29 cellular contexts compared by ENCODE assay signal in genomic region chr14:67397536-67397935, GRCh38. TPM values are rescaled to one million over a fixed set of nuclear protein-coding genes. Genes with fewer than 3 reads are reported as not detected.
DNase-seq lines count a peak whose midpoint lies in the region; ATAC-seq, FAIRE-seq and TF ChIP-seq lines count a peak whose summit lies in the region.
"Had no signal": no experiment of that assay in that cellular context is flagged by ENCODE, and none has a peak within 500 bp of the region (broad histone marks: within the 10 kb centered on the region; RNA-seq: fewer than 3 reads in every experiment).

No MANE protein-coding gene starts in this region.

- H3K9me1 ChIP-seq in endothelial cell of umbilical vein (replicated peaks; ENCODE audit: control insufficient read depth, extremely low read depth, insufficient read depth, low read length), result no peaks in the 10 kb centered on the region

- H3K9me3 ChIP-seq in RWPE2 (ENCODE audit: severe bottlenecking) (no peaks in the 10 kb centered on the region), endothelial cell of umbilical vein (replicated peaks; ENCODE audit: control insufficient read depth, insufficient read depth, low read length) (no peaks in the 10 kb centered on the region)
- H3K9me3 ChIP-seq: BE2C had no signal

- peaks cover 91% of the 10 kb centered on the region for H3K36me3 ChIP-seq in RWPE2 (ENCODE audit: low read depth)
- H3K36me3 ChIP-seq in endothelial cell of umbilical vein (ENCODE audit: control insufficient read depth in 2 of 2, extremely low read depth in 1 of 2, insufficient read depth in 2 of 2, low read length in 2 of 2), result no peaks in the 10 kb centered on the region
- H3K36me3 ChIP-seq: BE2C, BLaER1 had no signal

- H3K9me3 Mint-ChIP-seq in osteocyte (ENCODE audit: unreplicated experiment), result peaks cover 1% of the 10 kb centered on the region
- H3K9me3 Mint-ChIP-seq: CD4-positive, alpha-beta memory T cell; CD8-positive, alpha-beta memory T cell had no signal

- no TSS peak for BruUV-seq in endothelial cell of umbilical vein (replicated peaks; lab: Mats Ljungman, UMichigan)

- peaks cover 2% of the 10 kb centered on the region for H3K27me3 Mint-ChIP-seq in osteocyte (ENCODE audit: unreplicated experiment)

- CTCF ChIA-PET in endothelial cell of umbilical vein (lab: Charles Lee), result interaction anchor here (1.0 kb wide), 1 partner anchor 174 kb away, joined by 3 read pairs; no protein-coding TSS in a partner anchor

- peak; percentile 60 for DNase-seq in RWPE2 (ENCODE audit: low spot score)
- no peak for DNase-seq in endothelial cell of umbilical vein (ENCODE audit: low read depth, low spot score)
- peak; percentile 35 for DNase-seq in islet precursor cell
- DNase-seq in osteocyte (ENCODE audit: extremely low spot score, unreplicated experiment), result peak; percentile 71
- DNase-seq in NCI-H2171 (lab: John Stamatoyannopoulos, UW), result no peak
- DNase-seq: 8988T; ACHN; BE2C; C1 segment of cervical spinal cord; CD4-positive, alpha-beta memory T cell; CD4-positive, CD25-positive, alpha-beta regulatory T cell; CD8-positive, alpha-beta memory T cell; COR-L47; DMS 273 treated with DMSO at 0.1 percent for 48 hours; DMS153; DMS53; DMS79; DND-41; EL; GDM1 had no signal

- no peak for TF ChIP-seq POLR2A in endothelial cell of umbilical vein (IDR thresholded peaks at IDR 0.05; ENCODE audit: low read depth, low read length)

- no peak overlapping the region for H3K4me3 ChIP-seq in RWPE2 (ENCODE audit: severe bottlenecking)
- no peak overlapping the region for H3K4me3 ChIP-seq in endothelial cell of umbilical vein (replicated peaks in 1 of 3; ENCODE audit: insufficient read depth in 1 of 3, low read depth in 1 of 3, low read length in 3 of 3)
- H3K4me3 ChIP-seq: BLaER1, GM12878 had no signal

- no peaks in the 10 kb centered on the region for H4K20me1 ChIP-seq in endothelial cell of umbilical vein (replicated peaks; ENCODE audit: control insufficient read depth, extremely low read depth, insufficient read depth, low read length)
- H4K20me1 ChIP-seq: BLaER1 had no signal

- no peak overlapping the region for H3K9ac ChIP-seq in endothelial cell of umbilical vein (replicated peaks; ENCODE audit: extremely low read depth, insufficient read depth, low read length)
- H3K9ac ChIP-seq: BLaER1 had no signal

- no peaks in the 10 kb centered on the region for H3K27me3 ChIP-seq in RWPE2 (ENCODE audit: insufficient read depth, poor library complexity, severe bottlenecking)
- H3K27me3 ChIP-seq in endothelial cell of umbilical vein (ENCODE audit: control insufficient read depth in 2 of 2, insufficient read depth in 2 of 2, low read length in 2 of 2), result no peaks in the 10 kb centered on the region
- H3K27me3 ChIP-seq: BE2C, BLaER1 had no signal

- no peak for FAIRE-seq in endothelial cell of umbilical vein (lab: Jason Lieb, UNC)
- FAIRE-seq: A204.1, GM12878, GM12892, GM18507 had no signal

- H3K4me1 Mint-ChIP-seq in osteocyte (ENCODE audit: unreplicated experiment), result peaks cover 5% of the 10 kb centered on the region
- H3K4me1 Mint-ChIP-seq: CD14-positive monocyte; CD4-positive, alpha-beta memory T cell; CD8-positive, alpha-beta memory T cell had no signal

- no peak for ATAC-seq in RWPE2 (ENCODE audit: low read depth)
- no peak for ATAC-seq in GM21723 (IDR thresholded peaks at IDR 0.05; ENCODE audit: unreplicated experiment)
- ATAC-seq in HG02885 (IDR thresholded peaks at IDR 0.05; ENCODE audit: poor library complexity, unreplicated experiment), result no peak
- no peak for ATAC-seq in GM21717 (IDR thresholded peaks at IDR 0.05; ENCODE audit: unreplicated experiment)
- ATAC-seq: GM12878 had no signal

- H3K36me3 Mint-ChIP-seq in osteocyte (ENCODE audit: unreplicated experiment), result no peaks in the 10 kb centered on the region
- H3K36me3 Mint-ChIP-seq: CD14-positive monocyte; CD4-positive, CD25-positive, alpha-beta regulatory T cell; CD8-positive, alpha-beta memory T cell had no signal

- TF ChIP-seq CTCF in RWPE2 (IDR thresholded peaks at IDR 0.05; ENCODE audit: poor library complexity, severe bottlenecking), result no peak
- no peak for TF ChIP-seq CTCF in endothelial cell of umbilical vein (IDR thresholded peaks at IDR 0.05; ENCODE audit: extremely low read depth in 1 of 2, insufficient read depth in 1 of 2, low read depth in 1 of 2, low read length in 2 of 2)
- TF ChIP-seq CTCF in osteocyte (IDR thresholded peaks at IDR 0.05), result no peak

- no peak overlapping the region for H3K4me2 ChIP-seq in endothelial cell of umbilical vein (ENCODE audit: insufficient read depth, low read length)
- H3K4me2 ChIP-seq: BLaER1 had no signal

- no peaks in the 10 kb centered on the region for H3K4me1 ChIP-seq in RWPE2 (ENCODE audit: insufficient read depth, poor library complexity, severe bottlenecking)
- peaks cover 16% of the 10 kb centered on the region for H3K4me1 ChIP-seq in endothelial cell of umbilical vein (ENCODE audit: control insufficient read depth, extremely low read depth, insufficient read depth, low read length)
- H3K4me1 ChIP-seq: BE2C, BLaER1 had no signal

- no peak overlapping the region for H3K4me3 Mint-ChIP-seq in osteocyte (ENCODE audit: unreplicated experiment)
- H3K4me3 Mint-ChIP-seq: CD14-positive monocyte; CD4-positive, alpha-beta memory T cell; CD4-positive, CD25-positive, alpha-beta regulatory T cell; CD8-positive, alpha-beta memory T cell had no signal

- H2AFZ ChIP-seq in endothelial cell of umbilical vein (ENCODE audit: low read depth, low read length), result peak overlapping the region; percentile 35

- no peak overlapping the region for H3K27ac Mint-ChIP-seq in osteocyte (ENCODE audit: unreplicated experiment)
- H3K27ac Mint-ChIP-seq: CD14-positive monocyte; CD4-positive, CD25-positive, alpha-beta regulatory T cell; CD8-positive, alpha-beta memory T cell had no signal

- dilution Hi-C loops in endothelial cell of umbilical vein (cut with MboI; ENCODE audit: extremely low pct_ligation_motif_present, low sequenced_read_pairs), result no loop called here

- intact Hi-C loops in endothelial cell of umbilical vein (cut with micrococcal nuclease), result no loop called here

- no peaks in the 10 kb centered on the region for H3K79me2 ChIP-seq in endothelial cell of umbilical vein (ENCODE audit: control insufficient read depth, insufficient read depth, low read length)

- H3K27ac ChIP-seq in RWPE2 (ENCODE audit: poor library complexity, severe bottlenecking) (no peak overlapping the region), endothelial cell of umbilical vein (ENCODE audit: insufficient read depth, low read depth, low read length) (no peak overlapping the region)
- H3K27ac ChIP-seq: BLaER1 had no signal

- POLR2A ChIA-PET in endothelial cell of umbilical vein (lab: Charles Lee), result no interaction called here

TF ChIP-seq in endothelial cell of umbilical vein, 7 proteins besides CTCF, POLR2A, EP300 and RAD21:
- no peak for TF ChIP-seq EZH2 (IDR thresholded peaks at IDR 0.05; ENCODE audit: borderline replicate concordance, low read depth, low read length, severe bottlenecking)
- TF ChIP-seq MAX (IDR thresholded peaks at IDR 0.05; ENCODE audit: insufficient read depth, insufficient read length), result no peak
- no peak for TF ChIP-seq GATA2 (IDR thresholded peaks at IDR 0.05; ENCODE audit: insufficient read depth, insufficient read length, low read depth, low read length)
- TF ChIP-seq JUN (IDR thresholded peaks at IDR 0.05; ENCODE audit: borderline replicate concordance, insufficient read depth, insufficient read length, low read depth), result no peak

RNA-seq across cellular contexts. Expression of gene PLEK2, which starts 14.4 kb away (rescaled TPM):
- total RNA-seq in endothelial cell of umbilical vein (3.8 and 4.7 TPM in 2 replicates), osteocyte (not detected in 2 replicates)
- 0.84 and 1.4 TPM in 2 replicates for polyA plus RNA-seq in endothelial cell of umbilical vein
- 2.0 and 3.0 TPM in 2 replicates for polyA plus RNA-seq in endothelial cell of umbilical vein (2011; cell fraction: cytosol; rRNA removed)
- polyA plus RNA-seq in endothelial cell of umbilical vein (2011; cell fraction: nucleus; rRNA removed), result 1.1 and 2.1 TPM in 2 replicates
- 3.8 and 8.1 TPM in 2 replicates for polyA plus RNA-seq in endothelial cell of umbilical vein (2012)
- 0.34 and 0.83 TPM in 2 replicates for polyA minus RNA-seq in endothelial cell of umbilical vein
- polyA minus RNA-seq in endothelial cell of umbilical vein (2011; cell fraction: cytosol; rRNA and poly(A)+ RNA removed), result 15.7 TPM
- 0.29 and 1.7 TPM in 2 replicates for polyA minus RNA-seq in endothelial cell of umbilical vein (2011; cell fraction: nucleus; rRNA and poly(A)+ RNA removed)
- total RNA-seq: CD4-positive, CD25-positive, alpha-beta regulatory T cell; GM12878 had no signal

RNA-seq across cellular contexts. Expression of gene EIF2S1, which starts 37.4 kb away (rescaled TPM):
- total RNA-seq in endothelial cell of umbilical vein (130 and 135 TPM in 2 replicates), osteocyte (85.3 and 90.1 TPM in 2 replicates)
- polyA plus RNA-seq in endothelial cell of umbilical vein, result 20.2 and 36.8 TPM in 2 replicates
- polyA plus RNA-seq in endothelial cell of umbilical vein (2011; cell fraction: cytosol; rRNA removed), result 64.9 and 85.2 TPM in 2 replicates
- 31.1 and 55.5 TPM in 2 replicates for polyA plus RNA-seq in endothelial cell of umbilical vein (2011; cell fraction: nucleus; rRNA removed)
- 161 and 284 TPM in 2 replicates for polyA plus RNA-seq in endothelial cell of umbilical vein (2012)
- polyA minus RNA-seq in endothelial cell of umbilical vein, result 86.2 and 99.6 TPM in 2 replicates
- 125 TPM for polyA minus RNA-seq in endothelial cell of umbilical vein (2011; cell fraction: cytosol; rRNA and poly(A)+ RNA removed)
- 12.5 and 21.0 TPM in 2 replicates for polyA minus RNA-seq in endothelial cell of umbilical vein (2011; cell fraction: nucleus; rRNA and poly(A)+ RNA removed)

RNA-seq across cellular contexts. Expression of gene ATP6V1D, which starts 37.9 kb away (rescaled TPM):
- total RNA-seq in endothelial cell of umbilical vein (60.7 and 63.1 TPM in 2 replicates), osteocyte (63.8 and 67.8 TPM in 2 replicates)
- 27.8 and 28.6 TPM in 2 replicates for polyA plus RNA-seq in endothelial cell of umbilical vein
- 33.2 and 33.3 TPM in 2 replicates for polyA plus RNA-seq in endothelial cell of umbilical vein (2011; cell fraction: cytosol; rRNA removed)
- 21.0 and 26.0 TPM in 2 replicates for polyA plus RNA-seq in endothelial cell of umbilical vein (2011; cell fraction: nucleus; rRNA removed)
- 60.6 and 80.7 TPM in 2 replicates for polyA plus RNA-seq in endothelial cell of umbilical vein (2012)
- 37.5 and 41.0 TPM in 2 replicates for polyA minus RNA-seq in endothelial cell of umbilical vein
- 39.0 TPM for polyA minus RNA-seq in endothelial cell of umbilical vein (2011; cell fraction: cytosol; rRNA and poly(A)+ RNA removed)
- polyA minus RNA-seq in endothelial cell of umbilical vein (2011; cell fraction: nucleus; rRNA and poly(A)+ RNA removed), result 61.0 and 63.1 TPM in 2 replicates

Comparison
In these comparisons a context has a peak if more than half of its experiments do, and no peak if none do; other contexts are left out.
1. DNase-seq: peak in RWPE2 (single experiment), islet precursor cell (single experiment) and osteocyte (single experiment); none in endothelial cell of umbilical vein (single experiment) and NCI-H2171 (single experiment).